18 cellular contexts compared by ENCODE assay signal in the genomic region with DNA sequence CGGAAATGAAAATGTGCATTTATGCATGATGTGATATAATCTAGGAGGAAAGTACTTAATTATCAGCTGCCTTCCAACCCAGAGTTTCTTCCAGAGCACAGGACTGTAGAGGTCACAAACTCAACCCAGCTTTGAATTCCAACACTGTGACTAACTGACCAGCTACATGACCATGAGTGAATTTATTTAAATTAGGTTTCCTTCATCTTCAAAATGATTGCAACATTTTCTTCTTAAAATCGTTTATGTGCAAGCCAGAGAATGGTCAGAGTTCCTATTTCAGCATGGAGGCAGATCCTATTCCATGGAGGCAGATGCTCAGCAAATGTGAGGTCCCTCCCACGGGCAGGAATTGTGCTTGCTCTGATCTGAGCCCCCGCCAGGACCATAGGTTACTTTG. TPM values are rescaled to one million over a fixed set of nuclear protein-coding genes. Genes with fewer than 3 reads are reported as not detected.
DNase-seq lines count a peak whose midpoint lies in the region; ATAC-seq and TF ChIP-seq lines count a peak whose summit lies in the region.
"Had no signal": no experiment of that assay in that cellular context is flagged by ENCODE, and none has a peak within 500 bp of the region (broad histone marks: within the 10 kb centered on the region; RNA-seq: fewer than 3 reads in every experiment).

No MANE protein-coding gene starts in this region.

- no peak for ATAC-seq in GM19452 (IDR thresholded peaks at IDR 0.05; ENCODE audit: unreplicated experiment)
- ATAC-seq: gastrocnemius medialis had no signal

- peaks cover 21% of the 10 kb centered on the region for H3F3A ChIP-seq in PC-9 (ENCODE audit: insufficient read depth, low read depth)

- DNase-seq in AG10803 (ENCODE audit: low read depth): peak; percentile 90
- peak in 1 of 2 experiments; percentile 76 for DNase-seq in PC-9
- DNase-seq in dedifferentiated amniotic fluid mesenchymal stem cell (ENCODE audit: extremely low spot score): peak; percentile 79
- DNase-seq in mesothelial cell of epicardium (ENCODE audit: low spot score in 2 of 2, unreplicated experiment in 2 of 2): no peak
- no peak for DNase-seq in globus pallidus (ENCODE audit: low spot score)
- no peak for DNase-seq in lower leg skin (ENCODE audit: low spot score in 2 of 2)
- no peak for DNase-seq in SW480 (ENCODE audit: low spot score)
- DNase-seq: gastrocnemius medialis; NCI-H1092 treated with DMSO at 0.1 percent for 48 hours; NCI-H510A treated with DMSO at 0.1 percent for 48 hours; pancreas; SHP77; stimulated activated CD4-positive, alpha-beta T cell treated with anti-CD3 and anti-CD28 coated beads, Interleukin-2, amount 100 ng/mL, for 24 hours; stimulated activated naive CD4-positive, alpha-beta T cell had no signal

- peak overlapping the region; percentile 7; the same call in 1 of the 2 replicates for H3K4me2 ChIP-seq in PC-9

- peaks cover 9% of the 10 kb centered on the region for H3K4me1 Mint-ChIP-seq in mesothelial cell of epicardium
- H3K4me1 Mint-ChIP-seq: central memory CD8-positive, alpha-beta T cell had no signal

- H3K27ac Mint-ChIP-seq in mesothelial cell of epicardium: peak overlapping the region; percentile 25

- H3K9me2 ChIP-seq in PC-9 (ENCODE audit: insufficient read depth): no peaks in the 10 kb centered on the region

- H3K36me3 ChIP-seq in PC-9 (ENCODE audit: low read depth): peaks cover 21% of the 10 kb centered on the region

- no peaks in the 10 kb centered on the region for H4K20me1 ChIP-seq in PC-9 (ENCODE audit: insufficient read depth)

- peak overlapping the region; percentile 50 for H3K27ac ChIP-seq in PC-9
- H3K27ac ChIP-seq: pancreas, VCaP had no signal

- POLR2A ChIA-PET in PC-9 (lab: Charles Lee; ENCODE audit: unreplicated experiment): interaction anchor here (0.6 kb wide), 1 partner anchor 11 kb away, joined by 3 read pairs; no protein-coding TSS in a partner anchor

- no peak overlapping the region for H3K4me3 Mint-ChIP-seq in mesothelial cell of epicardium
- H3K4me3 Mint-ChIP-seq: CD14-positive monocyte; central memory CD8-positive, alpha-beta T cell had no signal

- peaks cover 23% of the 10 kb centered on the region for H3K36me3 Mint-ChIP-seq in mesothelial cell of epicardium

- intact Hi-C loops in PC-9 (cut with micrococcal nuclease; ENCODE audit: unreplicated experiment) (no loop called here), lower leg skin (cut with DNase I; ENCODE audit: low total_unique reads) (no loop called here)

- H3K4me3 ChIP-seq in AG10803 (ENCODE audit: low read length) (no peak overlapping the region), PC-9 (no peak overlapping the region), lower leg skin (ENCODE audit: low read depth, poor library complexity, severe bottlenecking) (no peak overlapping the region)
- H3K4me3 ChIP-seq: gastrocnemius medialis, pancreas had no signal

- no TSS peak for BruUV-seq in PC-9 (replicated peaks; lab: Mats Ljungman, UMichigan)

- TF ChIP-seq POLR2A in lower leg skin (IDR thresholded peaks at IDR 0.05): no peak

- CTCF ChIA-PET in PC-9 (lab: Charles Lee): no interaction called here

- no peaks in the 10 kb centered on the region for H3K9me3 ChIP-seq in PC-9 (ENCODE audit: insufficient read depth, low read depth)
- H3K9me3 ChIP-seq: gastrocnemius medialis, pancreas had no signal

- H2AFZ ChIP-seq in PC-9: no peak overlapping the region

- no peaks in the 10 kb centered on the region for H3K27me3 Mint-ChIP-seq in mesothelial cell of epicardium (ENCODE audit: low read depth)
- H3K27me3 Mint-ChIP-seq: central memory CD8-positive, alpha-beta T cell had no signal

- peaks cover 16% of the 10 kb centered on the region for H3K4me1 ChIP-seq in PC-9 (replicated peaks; ENCODE audit: insufficient read depth)
- H3K4me1 ChIP-seq: pancreas had no signal

- H3K79me2 ChIP-seq in PC-9 (ENCODE audit: low read depth): no peaks in the 10 kb centered on the region

- no peaks in the 10 kb centered on the region for H3K9me3 Mint-ChIP-seq in mesothelial cell of epicardium
- H3K9me3 Mint-ChIP-seq: central memory CD8-positive, alpha-beta T cell had no signal

- TF ChIP-seq CTCF in AG10803 (conservative IDR thresholded peaks at IDR 0.05; ENCODE audit: low read length): no peak
- TF ChIP-seq CTCF in PC-9 (conservative IDR thresholded peaks at IDR 0.05): no peak
- TF ChIP-seq CTCF in mesothelial cell of epicardium (IDR thresholded peaks at IDR 0.05; ENCODE audit: unreplicated experiment): no peak
- TF ChIP-seq CTCF in lower leg skin (IDR thresholded peaks at IDR 0.05): no peak

- 53 to 58% methylated on average over 4 of the region's 4 CpGs for WGBS in lower leg skin, 2 donors

- no peaks in the 10 kb centered on the region for H3K27me3 ChIP-seq in PC-9 (ENCODE audit: insufficient read depth, low read depth)
- H3K27me3 ChIP-seq: gastrocnemius medialis, pancreas had no signal

RNA-seq across cellular contexts. Expression of gene OSBP, which starts 42.4 kb away (rescaled TPM):
- total RNA-seq in PC-9 (2021): 40.4 and 49.7 TPM in 2 replicates
- 45.0 to 47.6 TPM (median 46.8 TPM) in 3 replicates for total RNA-seq in mesothelial cell of epicardium
- 10 to 100 TPM; 42.4 to 52.9 (median 43.8) TPM for total RNA-seq in lower leg skin

Comparison
In these comparisons a context has a peak if more than half of its experiments do, and no peak if none do; other contexts are left out.
1. DNase-seq: peak in AG10803 (single experiment) and dedifferentiated amniotic fluid mesenchymal stem cell (single experiment); none in mesothelial cell of epicardium (0 of 2), globus pallidus (single experiment), lower leg skin (0 of 2) and SW480 (single experiment).